Comparison of ENCODE assay signal across 8 cellular contexts in the genomic region with DNA sequence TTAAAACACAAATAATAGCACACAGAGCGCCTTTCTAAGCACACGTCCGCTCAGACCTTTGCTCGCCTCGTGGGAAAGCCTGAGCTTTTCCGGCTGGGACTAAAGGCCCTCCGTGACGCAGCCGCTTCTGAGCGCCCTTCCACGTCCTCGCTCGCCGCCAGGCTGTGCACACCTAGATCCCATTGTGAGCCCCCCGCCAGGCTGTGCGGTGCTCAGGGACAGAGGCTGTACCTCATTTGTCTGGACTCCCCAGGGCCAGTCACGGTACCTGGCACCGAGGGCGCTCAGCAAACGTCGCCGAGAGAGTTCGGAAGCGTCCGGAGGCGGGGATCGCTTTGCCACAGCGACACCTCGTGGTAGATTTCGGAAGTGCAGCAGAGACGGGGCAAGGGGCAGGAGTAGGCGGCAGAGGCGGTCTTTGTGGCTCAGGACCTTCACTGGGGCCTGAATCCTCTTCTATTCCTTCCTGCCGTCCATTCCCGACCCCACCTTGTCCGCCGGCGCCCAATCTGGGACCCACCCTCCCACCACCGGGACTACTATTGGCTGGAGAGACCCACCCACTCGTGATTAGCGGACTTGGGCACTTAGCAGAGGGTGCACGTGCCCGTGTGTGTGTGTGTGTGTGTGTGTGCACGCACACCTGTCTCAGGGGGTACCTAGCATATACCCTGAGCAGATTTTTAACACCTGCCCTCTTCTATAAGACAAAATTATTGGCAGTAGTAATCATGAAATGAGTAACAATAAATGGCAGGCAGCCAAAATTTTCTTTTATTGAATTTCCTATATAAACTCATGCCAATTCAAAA.
A peak's percentile ranks its signal among the peaks of the same experiment; 100 is the strongest.
DNase-seq lines count a peak whose midpoint lies in the region; ATAC-seq and TF ChIP-seq lines count a peak whose summit lies in the region.

No MANE protein-coding gene starts in this region.

- TF ChIP-seq CTCF in VCaP (conservative IDR thresholded peaks at IDR 0.05) (peak; percentile 99), breast epithelium (IDR thresholded peaks at IDR 0.05) (peak; percentile 94 to 99 (median 97))

- H3K27ac ChIP-seq in VCaP (peak overlapping the region; percentile 67), breast epithelium (no peak overlapping the region)

- no peaks in the 10 kb centered on the region for H3K36me3 ChIP-seq in breast epithelium

- H3K4me1 ChIP-seq in breast epithelium, result no peaks in the 10 kb centered on the region

- H3K27me3 ChIP-seq in breast epithelium, result peaks cover 0 to 6% of the 10 kb centered on the region in 2 donors

- TF ChIP-seq POLR2A in breast epithelium (IDR thresholded peaks at IDR 0.05), result no peak

- ATAC-seq in HG02938 (IDR thresholded peaks at IDR 0.05; ENCODE audit: unreplicated experiment), result peak; percentile 90

- peak; percentile 24 for DNase-seq in DMS153 (lab: John Stamatoyannopoulos, UW)
- DNase-seq in DMS153 treated with DMSO at 0.1 percent for 48 hours (lab: John Stamatoyannopoulos, UW; ENCODE audit: unreplicated experiment), result no peak
- peak; percentile 10 for DNase-seq in NCI-H2081 treated with DMSO at 0.1 percent for 48 hours (lab: John Stamatoyannopoulos, UW)
- DNase-seq in breast epithelium (ENCODE audit: low spot score in 2 of 2), result peak; percentile 64 to 91
- peak; percentile 60 for DNase-seq in iris pigment epithelial cell (ENCODE audit: low read depth)
- DNase-seq in smooth muscle cell of the brain vasculature (ENCODE audit: low read depth, low spot score), result peak; percentile 15

- no peaks in the 10 kb centered on the region for H3K9me3 ChIP-seq in breast epithelium

- intact Hi-C loops in breast epithelium (cut with DNase I; ENCODE audit: low total_unique reads), result loop anchor here (5.0 kb wide), 1 partner anchor 73 kb away; no protein-coding TSS in a partner anchor

- peak overlapping the region; percentile 26 to 50 (median 46) for H3K4me3 ChIP-seq in breast epithelium
